In genomic region chr2:215603440-215603839, GRCh38 we compare ENCODE assay signal across 1 cellular context.
TF ChIP-seq lines count a peak whose summit lies in the region.

No MANE protein-coding gene starts in this region.

TF ChIP-seq in HCT116, 20 proteins besides CTCF, POLR2A, EP300 and RAD21:
- TF ChIP-seq SRF (IDR thresholded peaks at IDR 0.05; ENCODE audit: low read depth), result no peak
- no peak for TF ChIP-seq POLR2AphosphoS5 (IDR thresholded peaks at IDR 0.05; ENCODE audit: low read depth, low read length)
- TF ChIP-seq ZNF274 (IDR thresholded peaks at IDR 0.05; ENCODE audit: low read depth, low read length), result no peak
- TF ChIP-seq REST (IDR thresholded peaks at IDR 0.05; ENCODE audit: low read depth), result no peak
- TF ChIP-seq, protein P1, sequence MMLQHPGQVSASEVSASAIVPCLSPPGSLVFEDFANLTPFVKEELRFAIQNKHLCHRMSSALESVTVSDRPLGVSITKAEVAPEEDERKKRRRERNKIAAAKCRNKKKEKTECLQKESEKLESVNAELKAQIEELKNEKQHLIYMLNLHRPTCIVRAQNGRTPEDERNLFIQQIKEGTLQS (IDR thresholded peaks at IDR 0.05), result no peak
- TF ChIP-seq, protein P2, sequence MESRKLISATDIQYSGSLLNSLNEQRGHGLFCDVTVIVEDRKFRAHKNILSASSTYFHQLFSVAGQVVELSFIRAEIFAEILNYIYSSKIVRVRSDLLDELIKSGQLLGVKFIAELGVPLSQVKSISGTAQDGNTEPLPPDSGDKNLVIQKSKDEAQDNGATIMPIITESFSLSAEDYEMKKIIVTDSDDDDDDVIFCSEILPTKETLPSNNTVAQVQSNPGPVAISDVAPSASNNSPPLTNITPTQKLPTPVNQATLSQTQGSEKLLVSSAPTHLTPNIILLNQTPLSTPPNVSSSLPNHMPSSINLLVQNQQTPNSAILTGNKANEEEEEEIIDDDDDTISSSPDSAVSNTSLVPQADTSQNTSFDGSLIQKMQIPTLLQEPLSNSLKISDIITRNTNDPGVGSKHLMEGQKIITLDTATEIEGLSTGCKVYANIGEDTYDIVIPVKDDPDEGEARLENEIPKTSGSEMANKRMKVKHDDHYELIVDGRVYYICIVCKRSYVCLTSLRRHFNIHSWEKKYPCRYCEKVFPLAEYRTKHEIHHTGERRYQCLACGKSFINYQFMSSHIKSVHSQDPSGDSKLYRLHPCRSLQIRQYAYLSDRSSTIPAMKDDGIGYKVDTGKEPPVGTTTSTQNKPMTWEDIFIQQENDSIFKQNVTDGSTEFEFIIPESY (IDR thresholded peaks at IDR 0.05; ENCODE audit: extremely low read depth, insufficient replicate concordance, low read length), result no peak
- no peak for TF ChIP-seq CBX3 (IDR thresholded peaks at IDR 0.05; ENCODE audit: low read depth)
- TF ChIP-seq EZH2phosphoT487 (IDR thresholded peaks at IDR 0.05; ENCODE audit: borderline replicate concordance), result no peak
- no peak for TF ChIP-seq TCF7L2 (IDR thresholded peaks at IDR 0.05; ENCODE audit: borderline replicate concordance, extremely low read depth, insufficient read depth, insufficient read length)
- TF ChIP-seq EZH2 (IDR thresholded peaks at IDR 0.05), result no peak
- TF ChIP-seq ZFX (IDR thresholded peaks at IDR 0.05), result no peak
- TF ChIP-seq FOSL1 (IDR thresholded peaks at IDR 0.05; ENCODE audit: low read depth), result no peak
- TF ChIP-seq SIN3A (IDR thresholded peaks at IDR 0.05; ENCODE audit: low read depth), result no peak
- TF ChIP-seq SP1 (IDR thresholded peaks at IDR 0.05; ENCODE audit: low read depth), result no peak
- no peak for TF ChIP-seq JUND (IDR thresholded peaks at IDR 0.05)
- no peak for TF ChIP-seq YY1 (IDR thresholded peaks at IDR 0.05; ENCODE audit: extremely low read depth, insufficient replicate concordance, low read depth, low read length)
- TF ChIP-seq ELF1 (IDR thresholded peaks at IDR 0.05; ENCODE audit: borderline replicate concordance, low read depth), result no peak
